ENCODE assay signal across 18 cellular contexts in genomic region chr13:29909975-29910674, GRCh38. TPM values are rescaled to one million over a fixed set of nuclear protein-coding genes. Genes with fewer than 3 reads are reported as not detected.
A peak's percentile ranks its signal among the peaks of the same experiment; 100 is the strongest.
DNase-seq lines count a peak whose midpoint lies in the region; ATAC-seq and TF ChIP-seq lines count a peak whose summit lies in the region.
"Had no signal": no experiment of that assay in that cellular context is flagged by ENCODE, and none has a peak within 500 bp of the region (broad histone marks: within the 10 kb centered on the region; RNA-seq: fewer than 3 reads in every experiment).

No MANE protein-coding gene starts in this region.

- no peak overlapping the region for H3K9ac ChIP-seq in PC-3 (ENCODE audit: low read length)

- H3K4me1 ChIP-seq in Caco-2 = peaks cover 6% of the 10 kb centered on the region
- peaks cover 32% of the 10 kb centered on the region for H3K4me1 ChIP-seq in PC-3 (ENCODE audit: insufficient read depth, low read length)
- H3K4me1 ChIP-seq: tibial artery had no signal

- DNase-seq in Caco-2 (no peak), PC-3 (peak; percentile 63), fibroblast of gingiva (ENCODE audit: low read depth) (peak; percentile 43), myocyte (ENCODE audit: low read depth) (peak; percentile 55), NCI-H1417 treated with DMSO at 0.1 percent for 48 hours (lab: John Stamatoyannopoulos, UW) (no peak)
- no peak for DNase-seq in activated CD4-positive, alpha-beta T cell treated with anti-CD3 and anti-CD28 coated beads for 48 hours
- DNase-seq: activated CD8-positive, alpha-beta memory T cell treated with anti-CD3 and anti-CD28 coated beads, Interleukin-2, amount 10 ng/mL, durations not matched to agents 7 days and 5 days; activated naive CD4-positive, alpha-beta T cell treated with anti-CD3 and anti-CD28 coated beads for 36 hours; cerebellar nuclear complex; MV-4-11; NCI-H2171; stimulated activated CD8-positive, alpha-beta memory T cell treated with anti-CD3 and anti-CD28 coated beads, Interleukin-4, amount 100 ng/mL, for 48 hours had no signal

- H3K27ac Mint-ChIP-seq in Caco-2 (ENCODE audit: unreplicated experiment) = peak overlapping the region; percentile 27
- H3K27ac Mint-ChIP-seq: activated CD8-positive, alpha-beta memory T cell treated with anti-CD3 and anti-CD28 coated beads, Interleukin-2, amount 10 ng/mL, durations not matched to agents 7 days and 5 days; activated naive CD4-positive, alpha-beta T cell treated with anti-CD3 and anti-CD28 coated beads for 36 hours had no signal

- H4K20me1 ChIP-seq in PC-3 (ENCODE audit: low read length) = no peaks in the 10 kb centered on the region

- peak overlapping the region; percentile 19 for H3K27ac ChIP-seq in PC-3 (ENCODE audit: low read length)
- H3K27ac ChIP-seq: tibial artery, VCaP had no signal

- peak; percentile 59 for ATAC-seq in PC-3
- no peak for ATAC-seq in HG03460 (IDR thresholded peaks at IDR 0.05; ENCODE audit: unreplicated experiment)
- no peak for ATAC-seq in HG03342 (IDR thresholded peaks at IDR 0.05; ENCODE audit: unreplicated experiment)
- ATAC-seq: activated CD8-positive, alpha-beta memory T cell treated with anti-CD3 and anti-CD28 coated beads, Interleukin-2, amount 10 ng/mL, durations not matched to agents 7 days and 5 days; HCT116; SK-N-SH treated with all-trans-retinoic acid at 6 μM for 48 hours had no signal

- H3K36me3 Mint-ChIP-seq in Caco-2 (ENCODE audit: insufficient read depth, unreplicated experiment) = no peaks in the 10 kb centered on the region

- no peaks in the 10 kb centered on the region for H3K9me2 ChIP-seq in PC-3 (replicated peaks; ENCODE audit: low read length)

- TF ChIP-seq CTCF in Caco-2 (IDR thresholded peaks at IDR 0.05; ENCODE audit: insufficient read depth in 1 of 2, low read depth in 1 of 2, low read length in 1 of 2, severe bottlenecking in 1 of 2, unreplicated experiment in 1 of 2) (no peak), PC-3 (conservative IDR thresholded peaks at IDR 0.05; ENCODE audit: low read depth, low read length) (no peak)

- no peaks in the 10 kb centered on the region for H3K27me3 Mint-ChIP-seq in Caco-2 (ENCODE audit: insufficient read depth, unreplicated experiment)

- H3K4me2 ChIP-seq in PC-3 (ENCODE audit: low read length) = no peak overlapping the region; the same call in 1 of the 2 replicates

- intact Hi-C loops in Caco-2 (cut with micrococcal nuclease; ENCODE audit: unreplicated experiment) (loop anchor here (2.0 kb wide), 1 partner anchor 15 kb away; no protein-coding TSS in a partner anchor), PC-3 (cut with micrococcal nuclease) (loop anchor here (5.0 kb wide), 1 partner anchor 63 kb away; no protein-coding TSS in a partner anchor)

- BruUV-seq in Caco-2 (replicated peaks; lab: Mats Ljungman, UMichigan) (no TSS peak), PC-3 (replicated peaks; lab: Mats Ljungman, UMichigan) (no TSS peak)

- no peak overlapping the region for H3K4me3 ChIP-seq in Caco-2 (ENCODE audit: low read depth, low read length)
- H3K4me3 ChIP-seq in PC-3 (ENCODE audit: low read length) = no peak overlapping the region
- H3K4me3 ChIP-seq: tibial artery had no signal

- H3K9me3 Mint-ChIP-seq in Caco-2 (ENCODE audit: unreplicated experiment) = peaks cover 9% of the 10 kb centered on the region
- H3K9me3 Mint-ChIP-seq: activated naive CD4-positive, alpha-beta T cell treated with anti-CD3 and anti-CD28 coated beads for 36 hours had no signal

- CTCF ChIA-PET in Caco-2 (lab: Charles Lee) (no interaction called here), PC-3 (lab: Charles Lee) (no interaction called here)

- no peaks in the 10 kb centered on the region for H3F3A ChIP-seq in PC-3 (ENCODE audit: low read length, unreplicated experiment)

- H3K36me3 ChIP-seq in Caco-2 (ENCODE audit: control insufficient read depth, insufficient read depth, low read length) (no peaks in the 10 kb centered on the region), PC-3 (ENCODE audit: low read depth, low read length) (no peaks in the 10 kb centered on the region)
- H3K36me3 ChIP-seq: tibial artery had no signal

- H2AFZ ChIP-seq in PC-3 (ENCODE audit: low read length) = no peak overlapping the region

- H3K9me3 ChIP-seq in Caco-2 = no peaks in the 10 kb centered on the region
- no peaks in the 10 kb centered on the region for H3K9me3 ChIP-seq in PC-3 (ENCODE audit: low read length)
- H3K9me3 ChIP-seq: tibial artery had no signal

- no peaks in the 10 kb centered on the region for H3K79me2 ChIP-seq in PC-3 (ENCODE audit: low read length)

- no peaks in the 10 kb centered on the region for H3K4me1 Mint-ChIP-seq in Caco-2 (ENCODE audit: low read depth, unreplicated experiment)

- H3K4me3 Mint-ChIP-seq in Caco-2 (ENCODE audit: unreplicated experiment) = no peak overlapping the region
- H3K4me3 Mint-ChIP-seq: activated CD8-positive, alpha-beta memory T cell treated with anti-CD3 and anti-CD28 coated beads, Interleukin-2, amount 10 ng/mL, durations not matched to agents 7 days and 5 days; activated naive CD4-positive, alpha-beta T cell treated with anti-CD3 and anti-CD28 coated beads for 36 hours had no signal

- no peaks in the 10 kb centered on the region for H3K27me3 ChIP-seq in Caco-2 (replicated peaks; ENCODE audit: control insufficient read depth, insufficient read depth, low read length)
- no peaks in the 10 kb centered on the region for H3K27me3 ChIP-seq in PC-3 (ENCODE audit: low read length)
- H3K27me3 ChIP-seq: tibial artery had no signal

- POLR2A ChIA-PET in Caco-2 (lab: Charles Lee) = no interaction called here
- POLR2A ChIA-PET in PC-3 (lab: Charles Lee; ENCODE audit: unreplicated experiment) = no interaction called here

RNA-seq across cellular contexts. Expression of gene UBL3, which starts 59.7 kb away (rescaled TPM):
- total RNA-seq in Caco-2 (2022) = 37.4 and 37.5 TPM in 2 replicates
- 10.9 and 13.9 TPM in 2 replicates for total RNA-seq in PC-3 (2014; rRNA removed)
- 24.9 and 27.4 TPM in 2 replicates for total RNA-seq in myocyte
- polyA plus RNA-seq in myocyte (2012) = 21.8 TPM

Comparison
In these comparisons a context has a peak if more than half of its experiments do, and no peak if none do; other contexts are left out.
1. DNase-seq: peak in PC-3 (single experiment), fibroblast of gingiva (single experiment) and myocyte (single experiment); none in Caco-2 (0 of 2), activated CD4-positive, alpha-beta T cell treated with anti-CD3 and anti-CD28 coated beads for 48 hours (single experiment) and NCI-H1417 treated with DMSO at 0.1 percent for 48 hours (single experiment).